ENCODE assay signal across 8 cellular contexts in genomic region chr4:49140351-49140750, GRCh38.
DNase-seq lines count a peak whose midpoint lies in the region; ATAC-seq and TF ChIP-seq lines count a peak whose summit lies in the region.
"Not testable (repeated sequence)": the region's sequence is repeated elsewhere in the genome, so short reads cannot be mapped to it uniquely, and the experiment has no call there.

No MANE protein-coding gene starts in this region.

- intact Hi-C loops in ascending aorta (cut with DNase I); heart left ventricle (cut with DNase I); right lobe of liver (cut with DNase I); ovary (cut with DNase I); uterus (cut with DNase I; ENCODE audit: low total_unique reads): not testable (repeated sequence)

- not testable (repeated sequence) for TF ChIP-seq CTCF in ascending aorta (IDR thresholded peaks at IDR 0.05); heart left ventricle (IDR thresholded peaks at IDR 0.05); right lobe of liver (IDR thresholded peaks at IDR 0.05); ovary (IDR thresholded peaks at IDR 0.05); uterus (IDR thresholded peaks at IDR 0.05)

- WGBS in heart left ventricle, 4 donors: 19 to 48% (median 34%) methylated on average over 8 of the region's 8 CpGs
- WGBS in right lobe of liver (ENCODE audit: insufficient coverage, low coverage, low lambda C conversion rate, missing lambda C conversion rate): 16% methylated on average over 8 of the region's 8 CpGs
- WGBS in ovary, 3 donors: 11 to 57% (median 50%) methylated on average over 7 to 8 of the region's 8 CpGs

- not testable (repeated sequence) for H3K36me3 ChIP-seq in ascending aorta, heart left ventricle, right lobe of liver, ovary, uterus

- peak in 1 of 4 donors; percentile 26 for ATAC-seq in heart left ventricle
- peak in 1 of 4 donors; percentile 23 for ATAC-seq in right lobe of liver
- ATAC-seq in stimulated activated naive CD8-positive, alpha-beta T cell treated with anti-CD3 and anti-CD28 coated beads, Interleukin-15, Interleukin-2, amounts not matched to agents 100 U/mL and 50 U/mL, for 24 hours: not testable (repeated sequence)

- TF ChIP-seq POLR2A in heart left ventricle (IDR thresholded peaks at IDR 0.05); right lobe of liver (IDR thresholded peaks at IDR 0.05); ovary (IDR thresholded peaks at IDR 0.05); uterus (IDR thresholded peaks at IDR 0.05): not testable (repeated sequence)

- peak; percentile 17 for DNase-seq in activated CD4-positive, alpha-beta T cell treated with anti-CD3 and anti-CD28 coated beads for 48 hours
- DNase-seq in activated T-cell treated with anti-CD3 and anti-CD28 coated beads for 1 hour (ENCODE audit: low read depth) (peak; percentile 5), ascending aorta (ENCODE audit: low spot score in 2 of 2) (peak; percentile 9 to 83), heart left ventricle (peak; percentile 42 to 79 (median 46)), right lobe of liver (peak; percentile 42 to 78 (median 54)), ovary (peak in 4 of 5 donors; percentile 30 to 51 (median 45)), uterus (peak; percentile 25 to 38)
- peak; percentile 15 for DNase-seq in stimulated activated naive CD8-positive, alpha-beta T cell treated with anti-CD3 and anti-CD28 coated beads, Interleukin-15, Interleukin-2, amounts not matched to agents 100 U/mL and 50 U/mL, for 24 hours

- not testable (repeated sequence) for H3K27ac ChIP-seq in ascending aorta, heart left ventricle, right lobe of liver, ovary, uterus

- not testable (repeated sequence) for TF ChIP-seq EP300 in ovary (IDR thresholded peaks at IDR 0.05)

- not testable (repeated sequence) for H3K27me3 ChIP-seq in ascending aorta, heart left ventricle, right lobe of liver, ovary, uterus

- H3K4me1 ChIP-seq in ascending aorta; heart left ventricle; right lobe of liver; ovary (ENCODE audit: insufficient read depth); uterus: not testable (repeated sequence)

- H3K4me3 ChIP-seq in ascending aorta, heart left ventricle, right lobe of liver, ovary, uterus: not testable (repeated sequence)

- H3K9me3 ChIP-seq in ascending aorta, right lobe of liver, ovary, uterus: not testable (repeated sequence)
- H3K9me3 ChIP-seq in heart left ventricle: peaks cover 0 to 11% (median 1%) of the 10 kb centered on the region in 12 donors
